In genomic region chr1:7579016-7579415, GRCh38 we compare ENCODE assay signal across 23 cellular contexts.
"Had no signal": no experiment of that assay in that cellular context is flagged by ENCODE, and none has a peak within 500 bp of the region (broad histone marks: within the 10 kb centered on the region; RNA-seq: fewer than 3 reads in every experiment).

No MANE protein-coding gene starts in this region.

- H3K9me3 Mint-ChIP-seq: activated CD4-positive, alpha-beta memory T cell treated with anti-CD3 and anti-CD28 coated beads, Interleukin-2, amount 10 ng/mL, durations not matched to agents 7 days and 5 days; activated naive CD4-positive, alpha-beta T cell treated with anti-CD3 and anti-CD28 coated beads, Interleukin-2, amount 50 U/mL, for 24 hours; activated T-cell treated with anti-CD3 and anti-CD28 coated beads, Interleukin-2, amount 50 U/mL, for 24 hours; activated T-helper 2 cell treated with anti-CD3 and anti-CD28 coated beads, Interferon-gamma antibody, Interleukin-2, Interleukin-4, amounts not matched to agents 10 μg/mL and 5 μg/mL and 100 μg/mL, durations not matched to agents 14 hours and 24 hours and 36 hours; stimulated activated memory B cell treated with anti-CD40 and anti-IgM and Interleukin-4, amounts not matched to agents 10 μg/mL and 1 μg/mL and 100 μg/mL, for 72 hours had no signal

- H3K4me3 Mint-ChIP-seq: activated CD4-positive, alpha-beta memory T cell treated with anti-CD3 and anti-CD28 coated beads, Interleukin-2, amount 10 ng/mL, durations not matched to agents 7 days and 5 days; activated CD8-positive, alpha-beta memory T cell treated with anti-CD3 and anti-CD28 coated beads, Interleukin-2, amount 10 ng/mL, durations not matched to agents 7 days and 5 days; activated naive CD4-positive, alpha-beta T cell treated with anti-CD3 and anti-CD28 coated beads, Interleukin-2, amount 50 U/mL, for 24 hours; activated T-cell treated with anti-CD3 and anti-CD28 coated beads, Interleukin-2, amount 50 U/mL, for 24 hours; endodermal cell; naive thymus-derived CD8-positive, alpha-beta T cell; stimulated activated memory B cell treated with anti-CD40 and anti-IgM and Interleukin-4, amounts not matched to agents 10 μg/mL and 1 μg/mL and 100 μg/mL, for 72 hours; WTC11 had no signal

- H3K36me3 ChIP-seq: cardiac muscle cell, colonic mucosa, thoracic aorta had no signal

- H3K4me1 ChIP-seq: colonic mucosa, foreskin keratinocyte had no signal

- DNase-seq: activated CD4-positive, alpha-beta memory T cell treated with anti-CD3 and anti-CD28 coated beads, Interleukin-2, amount 10 ng/mL, durations not matched to agents 7 days and 5 days; activated CD4-positive, alpha-beta T cell treated with anti-CD3 and anti-CD28 coated beads for 4 hours; activated CD8-positive, alpha-beta memory T cell treated with anti-CD3 and anti-CD28 coated beads, Interleukin-2, amount 10 ng/mL, durations not matched to agents 7 days and 5 days; activated T-cell treated with anti-CD3 and anti-CD28 coated beads, Interleukin-2, amount 50 U/mL, for 24 hours; colonic mucosa; endodermal cell; foreskin keratinocyte; hypothalamus; mesenchymal stem cell; nucleus accumbens; retina; SHP77; small intestine; stimulated activated CD4-positive, alpha-beta T cell treated with anti-CD3 and anti-CD28 coated beads, Interleukin-4, amount 100 ng/mL, for 4 hours had no signal

- ATAC-seq: activated CD8-positive, alpha-beta memory T cell treated with anti-CD3 and anti-CD28 coated beads, Interleukin-2, amount 10 ng/mL, durations not matched to agents 7 days and 5 days; foreskin keratinocyte; naive thymus-derived CD8-positive, alpha-beta T cell; stimulated activated memory B cell treated with anti-CD40 and anti-IgM and Interleukin-4, amounts not matched to agents 10 μg/mL and 1 μg/mL and 100 μg/mL, for 72 hours; WTC11 had no signal

- H3K27me3 ChIP-seq: cardiac muscle cell, colonic mucosa had no signal

- H3K27me3 Mint-ChIP-seq: activated CD4-positive, alpha-beta memory T cell treated with anti-CD3 and anti-CD28 coated beads, Interleukin-2, amount 10 ng/mL, durations not matched to agents 7 days and 5 days; activated CD8-positive, alpha-beta memory T cell treated with anti-CD3 and anti-CD28 coated beads, Interleukin-2, amount 10 ng/mL, durations not matched to agents 7 days and 5 days; activated naive CD4-positive, alpha-beta T cell treated with anti-CD3 and anti-CD28 coated beads, Interleukin-2, amount 50 U/mL, for 24 hours had no signal

- H3K4me1 Mint-ChIP-seq: activated CD4-positive, alpha-beta memory T cell treated with anti-CD3 and anti-CD28 coated beads, Interleukin-2, amount 10 ng/mL, durations not matched to agents 7 days and 5 days; activated CD8-positive, alpha-beta memory T cell treated with anti-CD3 and anti-CD28 coated beads, Interleukin-2, amount 10 ng/mL, durations not matched to agents 7 days and 5 days; activated naive CD4-positive, alpha-beta T cell treated with anti-CD3 and anti-CD28 coated beads, Interleukin-2, amount 50 U/mL, for 24 hours; endodermal cell; stimulated activated memory B cell treated with anti-CD40 and anti-IgM and Interleukin-4, amounts not matched to agents 10 μg/mL and 1 μg/mL and 100 μg/mL, for 72 hours; WTC11 had no signal

- H3K9me3 ChIP-seq: colonic mucosa, thoracic aorta had no signal

- H3K27ac ChIP-seq: cardiac muscle cell, colonic mucosa, epithelial cell of prostate, foreskin keratinocyte, SK-N-MC, thoracic aorta had no signal

- H3K36me3 Mint-ChIP-seq: activated CD8-positive, alpha-beta memory T cell treated with anti-CD3 and anti-CD28 coated beads, Interleukin-2, amount 10 ng/mL, durations not matched to agents 7 days and 5 days; activated naive CD4-positive, alpha-beta T cell treated with anti-CD3 and anti-CD28 coated beads, Interleukin-2, amount 50 U/mL, for 24 hours; naive thymus-derived CD8-positive, alpha-beta T cell; stimulated activated memory B cell treated with anti-CD40 and anti-IgM and Interleukin-4, amounts not matched to agents 10 μg/mL and 1 μg/mL and 100 μg/mL, for 72 hours; WTC11 had no signal

- H3K4me3 ChIP-seq: cardiac muscle cell, colonic mucosa, SK-N-MC, thoracic aorta had no signal

- H3K27ac Mint-ChIP-seq: activated CD4-positive, alpha-beta memory T cell treated with anti-CD3 and anti-CD28 coated beads, Interleukin-2, amount 10 ng/mL, durations not matched to agents 7 days and 5 days; activated CD8-positive, alpha-beta memory T cell treated with anti-CD3 and anti-CD28 coated beads, Interleukin-2, amount 10 ng/mL, durations not matched to agents 7 days and 5 days; activated naive CD4-positive, alpha-beta T cell treated with anti-CD3 and anti-CD28 coated beads, Interleukin-2, amount 50 U/mL, for 24 hours; activated T-cell treated with anti-CD3 and anti-CD28 coated beads, Interleukin-2, amount 50 U/mL, for 24 hours; activated T-helper 2 cell treated with anti-CD3 and anti-CD28 coated beads, Interferon-gamma antibody, Interleukin-2, Interleukin-4, amounts not matched to agents 10 μg/mL and 5 μg/mL and 100 μg/mL, durations not matched to agents 14 hours and 24 hours and 36 hours; endodermal cell; naive thymus-derived CD8-positive, alpha-beta T cell; stimulated activated memory B cell treated with anti-CD40 and anti-IgM and Interleukin-4, amounts not matched to agents 10 μg/mL and 1 μg/mL and 100 μg/mL, for 72 hours; WTC11 had no signal
